ENCODE assay signal across 8 cellular contexts in genomic region chr21:39347537-39347936, GRCh38. TPM values are rescaled to one million over a fixed set of nuclear protein-coding genes. Genes with fewer than 3 reads are reported as not detected.
DNase-seq lines count a peak whose midpoint lies in the region; ATAC-seq and TF ChIP-seq lines count a peak whose summit lies in the region.

No MANE protein-coding gene starts in this region.

- intact Hi-C loops in activated naive CD4-positive, alpha-beta T cell treated with anti-CD3 and anti-CD28 coated beads for 36 hours (cut with micrococcal nuclease), result no loop called here
- intact Hi-C loops in right lobe of liver (cut with DNase I) (no loop called here), sciatic nerve (cut with DNase I) (no loop called here)

- H3K4me1 ChIP-seq in right lobe of liver (peaks cover 0 to 8% (median 3%) of the 10 kb centered on the region in 4 donors), tibial nerve (peaks cover 0 to 29% (median 19%) of the 10 kb centered on the region in 4 donors)

- H3K9me3 ChIP-seq in right lobe of liver, result no peaks in the 10 kb centered on the region
- H3K9me3 ChIP-seq in tibial nerve, result no peaks in the 10 kb centered on the region

- TF ChIP-seq EP300 in tibial nerve (IDR thresholded peaks at IDR 0.05), result no peak

- TF ChIP-seq CTCF in right lobe of liver (IDR thresholded peaks at IDR 0.05), result no peak
- TF ChIP-seq CTCF in tibial nerve (IDR thresholded peaks at IDR 0.05), result no peak

- CTCF ChIA-PET in activated naive CD4-positive, alpha-beta T cell treated with anti-CD3 and anti-CD28 coated beads for 36 hours (lab: Charles Lee), result interaction anchor here (0.8 to 2.1 kb wide), 5 partner anchors 30 to 96 kb away, joined by 3 to 7 read pairs (median 4); no protein-coding TSS in a partner anchor

- ATAC-seq in activated naive CD8-positive, alpha-beta T cell treated with anti-CD3 and anti-CD28 coated beads, Interleukin-2, amount 10 ng/mL, durations not matched to agents 7 days and 5 days (ENCODE audit: low read depth), result no peak
- no peak for ATAC-seq in right lobe of liver
- no peak for ATAC-seq in HG02884 (IDR thresholded peaks at IDR 0.05; ENCODE audit: unreplicated experiment)
- no peak for ATAC-seq in sciatic nerve

- no peak for TF ChIP-seq POLR2A in right lobe of liver (IDR thresholded peaks at IDR 0.05)
- no peak for TF ChIP-seq POLR2A in tibial nerve (IDR thresholded peaks at IDR 0.05)

- POLR2A ChIA-PET in activated naive CD8-positive, alpha-beta T cell treated with anti-CD3 and anti-CD28 coated beads, Interleukin-2, amount 10 ng/mL, durations not matched to agents 7 days and 5 days (lab: Charles Lee), result interaction anchor here (2.0 to 6.6 kb wide), 5 partner anchors 33 to 163 kb away, joined by 15 to 78 read pairs (median 25); partner anchors contain the start of genes BRWD1 and PSMG1

- no peaks in the 10 kb centered on the region for H3K9me3 Mint-ChIP-seq in activated naive CD4-positive, alpha-beta T cell treated with anti-CD3 and anti-CD28 coated beads for 36 hours
- no peaks in the 10 kb centered on the region for H3K9me3 Mint-ChIP-seq in activated naive CD8-positive, alpha-beta T cell treated with anti-CD3 and anti-CD28 coated beads, Interleukin-2, amount 10 ng/mL, durations not matched to agents 7 days and 5 days

- peak overlapping the region; percentile 84 for H3K4me3 Mint-ChIP-seq in activated naive CD4-positive, alpha-beta T cell treated with anti-CD3 and anti-CD28 coated beads for 36 hours
- H3K4me3 Mint-ChIP-seq in activated naive CD8-positive, alpha-beta T cell treated with anti-CD3 and anti-CD28 coated beads, Interleukin-2, amount 10 ng/mL, durations not matched to agents 7 days and 5 days, result peak overlapping the region; percentile 86

- peak overlapping the region; percentile 67 to 82 (median 70) for H3K4me3 ChIP-seq in right lobe of liver
- peak overlapping the region; percentile 65 to 97 (median 68) for H3K4me3 ChIP-seq in tibial nerve

- peaks cover 33% of the 10 kb centered on the region for H3K4me1 Mint-ChIP-seq in activated naive CD4-positive, alpha-beta T cell treated with anti-CD3 and anti-CD28 coated beads for 36 hours (ENCODE audit: low read depth)
- H3K4me1 Mint-ChIP-seq in activated naive CD8-positive, alpha-beta T cell treated with anti-CD3 and anti-CD28 coated beads, Interleukin-2, amount 10 ng/mL, durations not matched to agents 7 days and 5 days, result peaks cover 39% of the 10 kb centered on the region

- peak overlapping the region; percentile 87 for H3K27ac Mint-ChIP-seq in activated naive CD4-positive, alpha-beta T cell treated with anti-CD3 and anti-CD28 coated beads for 36 hours
- H3K27ac Mint-ChIP-seq in activated naive CD8-positive, alpha-beta T cell treated with anti-CD3 and anti-CD28 coated beads, Interleukin-2, amount 10 ng/mL, durations not matched to agents 7 days and 5 days, result peak overlapping the region; percentile 88

- peaks cover 38% of the 10 kb centered on the region for H3K36me3 Mint-ChIP-seq in activated naive CD4-positive, alpha-beta T cell treated with anti-CD3 and anti-CD28 coated beads for 36 hours (ENCODE audit: low read depth)
- peaks cover 33% of the 10 kb centered on the region for H3K36me3 Mint-ChIP-seq in activated naive CD8-positive, alpha-beta T cell treated with anti-CD3 and anti-CD28 coated beads, Interleukin-2, amount 10 ng/mL, durations not matched to agents 7 days and 5 days

- H3K27me3 ChIP-seq in right lobe of liver (no peaks in the 10 kb centered on the region), tibial nerve (no peaks in the 10 kb centered on the region)

- DNase-seq in activated naive CD4-positive, alpha-beta T cell treated with anti-CD3 and anti-CD28 coated beads for 36 hours, result no peak
- no peak for DNase-seq in activated naive CD4-positive, alpha-beta T cell (lab: John Stamatoyannopoulos, UW)
- no peak for DNase-seq in activated naive CD8-positive, alpha-beta T cell treated with anti-CD3 and anti-CD28 coated beads, Interleukin-2, amount 10 ng/mL, durations not matched to agents 7 days and 5 days
- DNase-seq in right lobe of liver (no peak), tibial nerve (ENCODE audit: low spot score in 2 of 2) (no peak), sciatic nerve (ENCODE audit: low spot score) (no peak), DMS79 (lab: John Stamatoyannopoulos, UW) (no peak)

- H3K27me3 Mint-ChIP-seq in activated naive CD4-positive, alpha-beta T cell treated with anti-CD3 and anti-CD28 coated beads for 36 hours (ENCODE audit: low read depth), result no peaks in the 10 kb centered on the region
- peaks cover under 1% of the 10 kb centered on the region for H3K27me3 Mint-ChIP-seq in activated naive CD8-positive, alpha-beta T cell treated with anti-CD3 and anti-CD28 coated beads, Interleukin-2, amount 10 ng/mL, durations not matched to agents 7 days and 5 days

- H3K36me3 ChIP-seq in right lobe of liver (peaks cover 0 to 19% (median 7%) of the 10 kb centered on the region in 4 donors), tibial nerve (peaks cover 0 to 10% (median 4%) of the 10 kb centered on the region in 3 donors)

- 6% methylated on average over 10 of the region's 10 CpGs for WGBS in right lobe of liver (ENCODE audit: insufficient coverage, low coverage, low lambda C conversion rate, missing lambda C conversion rate)
- 18 to 19% methylated on average over 10 of the region's 10 CpGs for WGBS in tibial nerve, 2 donors

- H3K27ac ChIP-seq in right lobe of liver (peak overlapping the region in 2 of 3 donors; percentile 74 to 84), tibial nerve (peak overlapping the region; percentile 85 to 97 (median 90))

RNA-seq across cellular contexts. Expression of gene HMGN1, which starts 1.4 kb away (rescaled TPM):
- total RNA-seq in activated naive CD4-positive, alpha-beta T cell treated with anti-CD3 and anti-CD28 coated beads for 36 hours, result 100 to 1,000 TPM; 527 to 529 TPM
- 100 to 1,000 TPM; 363 to 369 TPM for total RNA-seq in activated naive CD8-positive, alpha-beta T cell treated with anti-CD3 and anti-CD28 coated beads, Interleukin-2, amount 10 ng/mL, durations not matched to agents 7 days and 5 days
- total RNA-seq in right lobe of liver, result 10 to 100 TPM; 34.6 to 71.6 (median 63.9) TPM
- 10 to 100 TPM; 58.4 to 82.2 (median 59.6) TPM for total RNA-seq in tibial nerve
- 116 TPM for total RNA-seq in sciatic nerve

RNA-seq across cellular contexts. Expression of gene BRWD1, which starts 34.1 kb away (rescaled TPM):
- 10 to 100 TPM; 23.0 to 24.5 TPM for total RNA-seq in activated naive CD4-positive, alpha-beta T cell treated with anti-CD3 and anti-CD28 coated beads for 36 hours
- 10 to 100 TPM; 53.5 to 62.9 TPM for total RNA-seq in activated naive CD8-positive, alpha-beta T cell treated with anti-CD3 and anti-CD28 coated beads, Interleukin-2, amount 10 ng/mL, durations not matched to agents 7 days and 5 days
- total RNA-seq in right lobe of liver, result 10 to 100 TPM; 18.6 to 26.7 (median 21.9) TPM
- 10 to 100 TPM; 65.3 to 99.4 (median 87.7) TPM for total RNA-seq in tibial nerve
- total RNA-seq in sciatic nerve, result 71.6 TPM
